Comparison of ENCODE assay signal across 10 cellular contexts in the genomic region with DNA sequence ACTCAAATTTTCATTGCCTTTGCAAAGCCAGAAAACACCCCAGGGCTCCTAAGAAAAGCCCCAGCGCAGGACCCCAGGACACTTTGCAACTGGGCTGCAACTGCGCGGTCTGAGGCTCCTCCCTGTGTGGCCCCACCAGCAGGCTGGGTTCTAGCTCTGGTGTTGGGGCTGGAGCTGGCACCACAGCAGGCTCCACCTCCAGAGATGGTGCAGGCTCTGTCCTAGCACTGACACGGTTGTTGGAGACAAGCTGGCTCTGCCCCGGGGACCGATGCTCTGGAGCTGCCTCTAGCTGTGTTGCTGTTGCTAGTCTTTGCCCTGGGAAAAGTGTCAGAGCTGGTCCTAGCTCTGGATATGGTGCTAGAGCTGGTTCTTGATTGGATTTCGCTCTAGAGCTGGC. TPM values are rescaled to one million over a fixed set of nuclear protein-coding genes. Genes with fewer than 3 reads are reported as not detected.
DNase-seq lines count a peak whose midpoint lies in the region; ATAC-seq and TF ChIP-seq lines count a peak whose summit lies in the region.
"Had no signal": no experiment of that assay in that cellular context is flagged by ENCODE, and none has a peak within 500 bp of the region (broad histone marks: within the 10 kb centered on the region; RNA-seq: fewer than 3 reads in every experiment).

No MANE protein-coding gene starts in this region.

- intact Hi-C loops in Right ventricle myocardium inferior (cut with DNase I) (loop anchor here (5.0 kb wide), 1 partner anchor 42 kb away; the partner anchor contains the start of gene AGPAT2), vagina (cut with DNase I) (loop anchor here (5.0 kb wide), 1 partner anchor 62 kb away; no protein-coding TSS in a partner anchor)

- peaks cover 13% of the 10 kb centered on the region for H3K4me1 ChIP-seq in cardiac muscle cell (ENCODE audit: low read depth)
- H3K4me1 ChIP-seq in vagina: peaks cover 45% of the 10 kb centered on the region

- H3K4me1 Mint-ChIP-seq in activated naive CD8-positive, alpha-beta T cell (ENCODE audit: low read depth): peaks cover 28% of the 10 kb centered on the region

- TF ChIP-seq CTCF in cardiac muscle cell (IDR thresholded peaks at IDR 0.05; ENCODE audit: low read depth, low read length) (no peak), vagina (IDR thresholded peaks at IDR 0.05) (no peak)

- peaks cover 19% of the 10 kb centered on the region for H3K36me3 ChIP-seq in cardiac muscle cell
- peaks cover 0 to 20% of the 10 kb centered on the region in 2 donors for H3K36me3 ChIP-seq in vagina

- peaks cover 7% of the 10 kb centered on the region for H3K36me3 Mint-ChIP-seq in activated naive CD8-positive, alpha-beta T cell

- TF ChIP-seq POLR2A in vagina (IDR thresholded peaks at IDR 0.05): no peak

- H3K4me3 ChIP-seq in cardiac muscle cell (peak overlapping the region; percentile 92), vagina (peak overlapping the region; percentile 76 to 87)

- no peak for DNase-seq in cardiac muscle cell (ENCODE audit: low read depth in 1 of 2, low spot score in 1 of 2)
- DNase-seq in Right ventricle myocardium inferior (ENCODE audit: missing footprints): no peak
- no peak for DNase-seq in left lobe of liver (ENCODE audit: low spot score)
- DNase-seq in vagina (ENCODE audit: extremely low spot score in 2 of 2): no peak
- no peak for DNase-seq in A172 (ENCODE audit: low spot score)
- no peak for DNase-seq in NCI-H774 (lab: John Stamatoyannopoulos, UW)
- DNase-seq: NCI-H2171 treated with DMSO at 0.1 percent for 48 hours had no signal

- no peaks in the 10 kb centered on the region for H3K27me3 Mint-ChIP-seq in activated naive CD8-positive, alpha-beta T cell

- no peak overlapping the region for H3K27ac Mint-ChIP-seq in activated naive CD8-positive, alpha-beta T cell

- peak overlapping the region; percentile 74 for H3K4me3 Mint-ChIP-seq in activated naive CD8-positive, alpha-beta T cell

- H3K9me3 Mint-ChIP-seq in activated naive CD8-positive, alpha-beta T cell (ENCODE audit: low read depth): no peaks in the 10 kb centered on the region

- no peak for ATAC-seq in Right ventricle myocardium inferior
- peak; percentile 54 for ATAC-seq in left lobe of liver
- ATAC-seq in HG02973 (IDR thresholded peaks at IDR 0.05; ENCODE audit: unreplicated experiment): no peak

- H3K27me3 ChIP-seq in cardiac muscle cell: no peaks in the 10 kb centered on the region
- no peaks in the 10 kb centered on the region for H3K27me3 ChIP-seq in vagina

- H3K27ac ChIP-seq in cardiac muscle cell (no peak overlapping the region), vagina (no peak overlapping the region)

- H3K9me3 ChIP-seq in cardiac muscle cell (ENCODE audit: low read depth): no peaks in the 10 kb centered on the region
- H3K9me3 ChIP-seq in vagina: no peaks in the 10 kb centered on the region

RNA-seq across cellular contexts. Expression of gene LCN10, which starts 13.6 kb away (rescaled TPM):
- total RNA-seq in cardiac muscle cell (0.63 TPM in 1 of 2 replicates, not detected in the other), Right ventricle myocardium inferior (11.3 TPM), left lobe of liver (0.15 TPM), vagina (8.3 TPM)
- polyA plus RNA-seq in cardiac muscle cell: 0.25 and 0.71 TPM in 2 replicates
- total RNA-seq in A172 (2014; rRNA removed; shearing (Covaris generic)): not detected in 2 replicates

RNA-seq across cellular contexts. Expression of gene DIPK1B, which starts 16.8 kb away (rescaled TPM):
- 163 and 188 TPM in 2 replicates for total RNA-seq in cardiac muscle cell
- 162 and 190 TPM in 2 replicates for polyA plus RNA-seq in cardiac muscle cell
- total RNA-seq in Right ventricle myocardium inferior: 16.4 TPM
- 3.0 TPM for total RNA-seq in left lobe of liver
- total RNA-seq in vagina: 11.5 TPM
- total RNA-seq in A172 (2014; rRNA removed; shearing (Covaris generic)): 16.0 and 16.7 TPM in 2 replicates

RNA-seq across cellular contexts. Expression of gene LCN6, which starts 19.2 kb away (rescaled TPM):
- total RNA-seq in cardiac muscle cell: not detected in 2 replicates
- not detected in 2 replicates for polyA plus RNA-seq in cardiac muscle cell
- 22.2 TPM for total RNA-seq in Right ventricle myocardium inferior
- total RNA-seq in left lobe of liver: not detected
- total RNA-seq in vagina: 17.9 TPM
- not detected in 2 replicates for total RNA-seq in A172 (2014; rRNA removed; shearing (Covaris generic))

RNA-seq across cellular contexts. Expression of gene LCN8, which starts 28.9 kb away (rescaled TPM):
- not detected in 2 replicates for total RNA-seq in cardiac muscle cell
- 0.81 TPM in 1 of 2 replicates, not detected in the other for polyA plus RNA-seq in cardiac muscle cell
- total RNA-seq in Right ventricle myocardium inferior: not detected
- not detected for total RNA-seq in left lobe of liver
- not detected for total RNA-seq in vagina
- total RNA-seq in A172 (2014; rRNA removed; shearing (Covaris generic)): not detected in 2 replicates
- total RNA-seq: subcutaneous adipose tissue had no signal

RNA-seq across cellular contexts. Expression of gene LCN15, which starts 35.2 kb away (rescaled TPM):
- 0.32 and 0.77 TPM in 2 replicates for total RNA-seq in cardiac muscle cell
- polyA plus RNA-seq in cardiac muscle cell: 0.17 TPM in 1 of 2 replicates, not detected in the other
- total RNA-seq in Right ventricle myocardium inferior: 0.46 TPM
- not detected for total RNA-seq in left lobe of liver
- total RNA-seq in vagina: not detected
- total RNA-seq in A172 (2014; rRNA removed; shearing (Covaris generic)): not detected in 2 replicates
- total RNA-seq: subcutaneous adipose tissue had no signal

Comparison
In these comparisons a context has a peak if more than half of its experiments do, and no peak if none do; other contexts are left out.
1. RNA of gene LCN6, which starts 19.2 kb away (total RNA-seq): 22.2 TPM in Right ventricle myocardium inferior (single experiment) and 17.9 TPM in vagina (single experiment); not detected in left lobe of liver (single experiment), not detected in cardiac muscle cell and not detected in A172; every median in the first group is over 10 times any median in the second.